In the genomic region with DNA sequence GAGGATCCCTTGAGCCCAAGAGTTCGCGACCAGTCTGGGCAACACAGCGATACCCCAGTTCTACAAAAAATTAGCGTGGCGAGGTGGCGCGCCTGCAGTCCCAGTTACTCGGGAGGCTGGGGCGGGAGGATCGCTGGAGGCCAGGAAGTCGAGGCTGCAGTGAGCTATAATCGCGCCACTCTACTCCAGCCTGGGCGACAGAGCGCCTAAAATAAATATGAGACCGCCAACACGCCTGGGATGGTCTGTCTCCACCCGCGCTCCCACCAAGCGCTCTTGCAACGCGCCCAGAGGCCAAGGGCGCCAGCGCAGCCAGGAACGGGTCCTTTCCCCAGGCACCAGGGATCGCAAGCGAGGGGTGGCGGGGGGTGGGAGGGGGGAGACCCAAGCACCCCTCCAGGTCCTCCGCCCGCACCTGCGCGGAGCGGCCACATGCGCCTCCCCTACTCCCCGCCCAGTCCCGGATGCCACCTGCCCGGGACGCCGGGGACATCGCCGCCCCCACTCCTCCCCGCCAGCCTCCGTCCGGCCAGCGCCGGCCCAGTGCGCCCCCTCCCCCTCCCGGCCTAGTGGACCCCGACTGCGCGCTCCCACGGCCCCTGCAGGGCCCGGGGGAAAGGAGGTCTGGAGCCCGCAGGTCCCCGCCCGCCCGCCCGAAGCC, we compare ENCODE assay signal across 8 cellular contexts. TPM values are rescaled to one million over a fixed set of nuclear protein-coding genes. Genes with fewer than 3 reads are reported as not detected.
DNase-seq lines count a peak whose midpoint lies in the region; ATAC-seq and TF ChIP-seq lines count a peak whose summit lies in the region.

No MANE protein-coding gene starts in this region.

- H3K27ac ChIP-seq in SU-DHL-6 (ENCODE audit: low read depth, low read length): no peak overlapping the region
- no peak overlapping the region for H3K27ac ChIP-seq in coronary artery
- peak overlapping the region in 3 of 4 donors; percentile 43 to 69 (median 55) for H3K27ac ChIP-seq in upper lobe of left lung

- no peaks in the 10 kb centered on the region for H3K9me2 ChIP-seq in SU-DHL-6 (replicated peaks; ENCODE audit: insufficient read depth, low read length)

- H3F3A ChIP-seq in SU-DHL-6 (ENCODE audit: insufficient read depth): no peaks in the 10 kb centered on the region

- WGBS in upper lobe of left lung, 2 donors: 0% methylated on average over 8 of the region's 58 CpGs; no CpG with 5 or more reads in 1 of the 2 donors

- H3K4me3 ChIP-seq in SU-DHL-6 (ENCODE audit: insufficient read depth, low read length, poor library complexity, severe bottlenecking) (peak overlapping the region; percentile 90), coronary artery (peak overlapping the region; percentile 81), upper lobe of left lung (peak overlapping the region; percentile 56 to 83 (median 80))

- CTCF ChIA-PET in activated CD4-positive, alpha-beta T cell treated with anti-CD3 and anti-CD28 coated beads for 36 hours (lab: Charles Lee): interaction anchor here (0.6 to 0.7 kb wide), 2 partner anchors 63 to 246 kb away, joined by 4 read pairs; no protein-coding TSS in a partner anchor

- peak; percentile 60 for DNase-seq in activated CD4-positive, alpha-beta T cell treated with anti-CD3 and anti-CD28 coated beads for 36 hours
- DNase-seq in activated CD4-positive, alpha-beta T cell treated with anti-CD3 and anti-CD28 coated beads for 1 hour: no peak
- DNase-seq in coronary artery (ENCODE audit: low spot score) (no peak), mucosa of gallbladder (ENCODE audit: low spot score) (peak; percentile 40), upper lobe of left lung (peak; percentile 54 to 90), T-helper 9 cell (no peak)

- no peak for TF ChIP-seq POLR2A in upper lobe of left lung (IDR thresholded peaks at IDR 0.05)

- peaks cover 3% of the 10 kb centered on the region for H3K4me1 Mint-ChIP-seq in activated CD4-positive, alpha-beta T cell treated with anti-CD3 and anti-CD28 coated beads for 36 hours

- no peak overlapping the region for H3K27ac Mint-ChIP-seq in activated CD4-positive, alpha-beta T cell treated with anti-CD3 and anti-CD28 coated beads for 36 hours

- peaks cover 13% of the 10 kb centered on the region for H3K79me2 ChIP-seq in SU-DHL-6 (ENCODE audit: insufficient read depth, low read length)

- TF ChIP-seq CTCF in SU-DHL-6 (IDR thresholded peaks at IDR 0.05; ENCODE audit: insufficient read depth, low read length, poor library complexity, severe bottlenecking) (no peak), coronary artery (IDR thresholded peaks at IDR 0.05) (no peak), upper lobe of left lung (IDR thresholded peaks at IDR 0.05) (no peak)

- intact Hi-C loops in activated CD4-positive, alpha-beta T cell treated with anti-CD3 and anti-CD28 coated beads for 36 hours (cut with DNase I, micrococcal nuclease): loop anchor here in 1 of 2 experiments (1.0 kb wide), 4 partner anchors 17 to 389 kb away; a partner anchor contains a TSS

- no peaks in the 10 kb centered on the region for H3K9me3 Mint-ChIP-seq in activated CD4-positive, alpha-beta T cell treated with anti-CD3 and anti-CD28 coated beads for 36 hours (ENCODE audit: low read depth)

- H3K27me3 ChIP-seq in SU-DHL-6 (ENCODE audit: low read length) (no peaks in the 10 kb centered on the region), upper lobe of left lung (peaks cover 0 to 24% (median 8%) of the 10 kb centered on the region in 4 donors)

- no peaks in the 10 kb centered on the region for H3K36me3 Mint-ChIP-seq in activated CD4-positive, alpha-beta T cell treated with anti-CD3 and anti-CD28 coated beads for 36 hours (ENCODE audit: low read depth)

- H3K36me3 ChIP-seq in SU-DHL-6 (ENCODE audit: low read length) (no peaks in the 10 kb centered on the region), upper lobe of left lung (no peaks in the 10 kb centered on the region)

- H3K27me3 Mint-ChIP-seq in activated CD4-positive, alpha-beta T cell treated with anti-CD3 and anti-CD28 coated beads for 36 hours: peaks cover 33% of the 10 kb centered on the region

- ATAC-seq in activated CD4-positive, alpha-beta T cell treated with anti-CD3 and anti-CD28 coated beads for 36 hours: peak; percentile 66
- ATAC-seq in HG03103 (IDR thresholded peaks at IDR 0.05; ENCODE audit: low read depth, unreplicated experiment) (peak; percentile 34), upper lobe of left lung (ENCODE audit: low FRiP score in 2 of 2) (peak; percentile 62 to 71)

- H2AFZ ChIP-seq in SU-DHL-6 (ENCODE audit: low read depth, low read length, severe bottlenecking): peak overlapping the region; percentile 91

- POLR2A ChIA-PET in activated CD4-positive, alpha-beta T cell treated with anti-CD3 and anti-CD28 coated beads for 36 hours (lab: Charles Lee): no interaction called here

- H3K9me3 ChIP-seq in SU-DHL-6 (ENCODE audit: insufficient read depth, low read length) (no peaks in the 10 kb centered on the region), upper lobe of left lung (no peaks in the 10 kb centered on the region)

- peak overlapping the region; percentile 63 for H3K9ac ChIP-seq in SU-DHL-6 (ENCODE audit: low read length)

- peak overlapping the region; percentile 67 for H3K4me3 Mint-ChIP-seq in activated CD4-positive, alpha-beta T cell treated with anti-CD3 and anti-CD28 coated beads for 36 hours

- peaks cover 9 to 27% (median 16%) of the 10 kb centered on the region in 4 donors for H3K4me1 ChIP-seq in upper lobe of left lung

- H4K20me1 ChIP-seq in SU-DHL-6 (ENCODE audit: low read depth, low read length): peaks cover 5% of the 10 kb centered on the region; the same call in 1 of the 2 replicates

- no peak for TF ChIP-seq EP300 in upper lobe of left lung (IDR thresholded peaks at IDR 0.05)

- H3K4me2 ChIP-seq in SU-DHL-6 (ENCODE audit: low read depth, low read length, poor library complexity, severe bottlenecking): peak overlapping the region; percentile 94

RNA-seq across cellular contexts. Expression of a gene that starts 0.4 kb away (rescaled TPM):
- 1 to 10 TPM; 5.1 to 5.7 TPM for total RNA-seq in activated CD4-positive, alpha-beta T cell treated with anti-CD3 and anti-CD28 coated beads for 36 hours
- total RNA-seq in mucosa of gallbladder (50.4 TPM), upper lobe of left lung (10 to 100 TPM in 4 of 6 donors, 1 to 10 TPM in 2; 5.6 to 33.5 (median 13.1) TPM)

RNA-seq across cellular contexts. Expression of a gene that starts 16.7 kb away (rescaled TPM):
- 10 to 100 TPM in 1 of 2 experiments, 1 to 10 TPM in 1; 9.5 to 11.1 TPM for total RNA-seq in activated CD4-positive, alpha-beta T cell treated with anti-CD3 and anti-CD28 coated beads for 36 hours
- total RNA-seq in mucosa of gallbladder: 7.6 TPM
- 10 to 100 TPM in 1 of 6 donors, 1 to 10 TPM in 5; 4.7 to 11.5 (median 6.8) TPM for total RNA-seq in upper lobe of left lung

Comparison
In these comparisons a context has a peak if more than half of its experiments do, and no peak if none do; other contexts are left out.
1. DNase-seq: peak in activated CD4-positive, alpha-beta T cell treated with anti-CD3 and anti-CD28 coated beads for 36 hours (single experiment), mucosa of gallbladder (single experiment) and upper lobe of left lung (2 of 2); none in activated CD4-positive, alpha-beta T cell treated with anti-CD3 and anti-CD28 coated beads for 1 hour (single experiment), coronary artery (single experiment) and T-helper 9 cell (single experiment).
2. H3K27ac ChIP-seq: peak in upper lobe of left lung (3 of 4); none in SU-DHL-6 (single experiment) and coronary artery (0 of 2).
3. Peak in every context shown above with its lines, with median percentiles within 50 percentile points of each other: ATAC-seq and H3K4me3 ChIP-seq.